ENCODE assay signal across 9 cellular contexts in the genomic region with DNA sequence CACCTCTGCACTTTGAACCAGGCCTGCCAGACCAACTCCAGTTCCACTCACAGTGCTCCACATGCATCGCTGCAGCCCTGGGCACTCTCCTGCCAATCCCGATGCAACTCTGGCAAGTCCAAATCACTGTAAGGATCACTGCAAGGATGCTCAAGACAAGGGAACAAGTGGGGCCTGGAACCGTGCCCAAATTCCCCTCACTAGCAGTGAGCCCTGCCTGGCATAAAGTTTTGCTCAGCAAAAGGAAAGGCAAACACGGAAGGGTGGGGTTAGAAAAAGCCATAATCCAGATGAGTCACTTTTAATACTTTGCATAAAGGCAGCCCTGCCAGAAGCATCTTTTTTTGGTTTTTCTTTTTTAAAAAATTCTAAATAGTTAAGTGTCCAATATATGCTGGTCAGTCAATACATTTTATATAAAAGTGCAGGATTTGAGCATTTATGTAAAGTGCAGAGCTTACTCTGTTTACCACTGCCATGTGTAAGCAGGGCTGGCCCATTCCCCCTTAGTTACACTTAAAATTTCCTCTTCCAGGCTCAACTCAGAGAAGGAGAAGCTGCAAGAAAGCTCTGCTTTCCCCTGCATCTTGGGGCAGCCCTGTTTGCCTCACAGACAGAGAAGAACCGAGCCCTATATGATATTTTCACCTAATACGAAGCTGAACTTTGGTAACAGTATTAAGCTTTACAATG.
DNase-seq lines count a peak whose midpoint lies in the region; ATAC-seq, FAIRE-seq and TF ChIP-seq lines count a peak whose summit lies in the region.
"Had no signal": no experiment of that assay in that cellular context is flagged by ENCODE, and none has a peak within 500 bp of the region (broad histone marks: within the 10 kb centered on the region; RNA-seq: fewer than 3 reads in every experiment).

No MANE protein-coding gene starts in this region.

- H3K4me2 ChIP-seq in SK-N-SH = peak overlapping the region; percentile 60; the same call in 1 of the 2 replicates

- no peak overlapping the region for H3K4me3 Mint-ChIP-seq in stimulated activated memory B cell treated with anti-CD40 and anti-IgM and Interleukin-4, amounts not matched to agents 10 μg/mL and 1 μg/mL and 100 μg/mL, for 72 hours

- DNase-seq in activated CD4-positive, alpha-beta T cell treated with anti-CD3 and anti-CD28 coated beads, Interleukin-2, amount 50 U/mL, for 1 hour = peak; percentile 5
- DNase-seq in activated CD4-positive, alpha-beta T cell treated with anti-CD3 and anti-CD28 coated beads for 1 hour = no peak
- no peak for DNase-seq in SK-N-SH
- peak in 1 of 2 donors; percentile 65 for DNase-seq in foreskin keratinocyte
- DNase-seq in stimulated activated CD8-positive, alpha-beta memory T cell treated with anti-CD3 and anti-CD28 coated beads, Interleukin-4, amount 100 ng/mL, for 48 hours = no peak
- no peak for DNase-seq in D721Med (ENCODE audit: insufficient read length, low spot score)

- no peak for TF ChIP-seq EP300 in SK-N-SH (IDR thresholded peaks at IDR 0.05; ENCODE audit: borderline replicate concordance in 1 of 2, low read depth in 1 of 2, low read length in 1 of 2)

- CTCF ChIA-PET in SK-N-SH (lab: Yijun Ruan, JAX) = interaction anchor here (0.9 to 3.1 kb wide), 2 partner anchors 9 to 61 kb away, joined by 3 to 14 read pairs; no protein-coding TSS in a partner anchor

- no peaks in the 10 kb centered on the region for H3K79me2 ChIP-seq in SK-N-SH (ENCODE audit: insufficient read depth)

- H3K36me3 ChIP-seq in SK-N-SH (replicated peaks in 1 of 2; ENCODE audit: control insufficient read depth in 1 of 2, insufficient read depth in 2 of 2, low read length in 1 of 2) = no peaks in the 10 kb centered on the region
- H3K36me3 ChIP-seq: gastrocnemius medialis had no signal

- peaks cover 35% of the 10 kb centered on the region for H3K4me1 Mint-ChIP-seq in stimulated activated memory B cell treated with anti-CD40 and anti-IgM and Interleukin-4, amounts not matched to agents 10 μg/mL and 1 μg/mL and 100 μg/mL, for 72 hours

- H3K4me1 ChIP-seq in SK-N-SH (ENCODE audit: control insufficient read depth in 1 of 2, insufficient read depth in 2 of 2, low read depth in 1 of 2, low read length in 1 of 2) (peaks cover 31 to 45% of the 10 kb centered on the region in 2 experiments), foreskin keratinocyte (peaks cover 42% of the 10 kb centered on the region)

- no peaks in the 10 kb centered on the region for H3K27me3 ChIP-seq in SK-N-SH (ENCODE audit: insufficient read depth)
- no peaks in the 10 kb centered on the region for H3K27me3 ChIP-seq in foreskin keratinocyte
- H3K27me3 ChIP-seq: gastrocnemius medialis had no signal

- H3K27ac ChIP-seq in SK-N-SH (ENCODE audit: low read depth in 2 of 2, low read length in 1 of 2) (peak overlapping the region in 1 of 2 experiments; percentile 94; a peak in 3 of 4 replicates), foreskin keratinocyte (no peak overlapping the region)
- H3K27ac ChIP-seq: gastrocnemius medialis had no signal

- 42% methylated on average over 5 of the region's 6 CpGs for WGBS in SK-N-SH (ENCODE audit: low lambda C conversion rate)

- no peak overlapping the region for H3K4me3 ChIP-seq in SK-N-SH (ENCODE audit: low read depth in 2 of 2, low read length in 1 of 2)
- H3K4me3 ChIP-seq: gastrocnemius medialis had no signal

- no peak for FAIRE-seq in D721Med (lab: Jason Lieb, UNC)

- H3K9ac ChIP-seq in SK-N-SH = no peak overlapping the region

- H3K27ac Mint-ChIP-seq in stimulated activated memory B cell treated with anti-CD40 and anti-IgM and Interleukin-4, amounts not matched to agents 10 μg/mL and 1 μg/mL and 100 μg/mL, for 72 hours = peak overlapping the region; percentile 34

- H2AFZ ChIP-seq in SK-N-SH (ENCODE audit: low read depth) = no peak overlapping the region; the same call in 1 of the 2 replicates

- H3K27me3 Mint-ChIP-seq in stimulated activated memory B cell treated with anti-CD40 and anti-IgM and Interleukin-4, amounts not matched to agents 10 μg/mL and 1 μg/mL and 100 μg/mL, for 72 hours = no peaks in the 10 kb centered on the region

- ATAC-seq in foreskin keratinocyte (peak; percentile 65), GM19035 (IDR thresholded peaks at IDR 0.05; ENCODE audit: unreplicated experiment) (no peak)
- ATAC-seq in stimulated activated memory B cell treated with anti-CD40 and anti-IgM and Interleukin-4, amounts not matched to agents 10 μg/mL and 1 μg/mL and 100 μg/mL, for 72 hours = peak; percentile 28

- no peaks in the 10 kb centered on the region for H3K36me3 Mint-ChIP-seq in stimulated activated memory B cell treated with anti-CD40 and anti-IgM and Interleukin-4, amounts not matched to agents 10 μg/mL and 1 μg/mL and 100 μg/mL, for 72 hours

- TF ChIP-seq RAD21 in SK-N-SH (IDR thresholded peaks at IDR 0.05; ENCODE audit: low read length) = no peak

- H3K9me3 Mint-ChIP-seq in stimulated activated memory B cell treated with anti-CD40 and anti-IgM and Interleukin-4, amounts not matched to agents 10 μg/mL and 1 μg/mL and 100 μg/mL, for 72 hours = no peaks in the 10 kb centered on the region

- H3K9me2 ChIP-seq in SK-N-SH = no peaks in the 10 kb centered on the region

- TF ChIP-seq CTCF in SK-N-SH (IDR thresholded peaks at IDR 0.05) (no peak), foreskin keratinocyte (conservative IDR thresholded peaks at IDR 0.05) (no peak), D721Med (IDR thresholded peaks at IDR 0.05; ENCODE audit: insufficient read depth, missing control alignments) (no peak)

- peaks cover 24% of the 10 kb centered on the region for H3F3A ChIP-seq in SK-N-SH (replicated peaks; ENCODE audit: insufficient read depth)

- POLR2A ChIA-PET in SK-N-SH (lab: Yijun Ruan, JAX) = no interaction called here

- no peaks in the 10 kb centered on the region for H4K20me1 ChIP-seq in SK-N-SH (ENCODE audit: insufficient read depth)

- H3K9me3 ChIP-seq in SK-N-SH = no peaks in the 10 kb centered on the region
- H3K9me3 ChIP-seq: gastrocnemius medialis had no signal

TF ChIP-seq in SK-N-SH, 30 proteins besides CTCF, POLR2A, EP300 and RAD21:
- TF ChIP-seq USF2 (IDR thresholded peaks at IDR 0.05; ENCODE audit: borderline replicate concordance, low read depth, low read length) = no peak
- peak; percentile 46; the same call in 1 of the 2 replicates for TF ChIP-seq FOSL2 (IDR thresholded peaks at IDR 0.05; ENCODE audit: borderline replicate concordance, low read depth)
- peak; percentile 75 for TF ChIP-seq NFIC (IDR thresholded peaks at IDR 0.05; ENCODE audit: borderline replicate concordance)
- peak; percentile 30; the same call in 1 of the 2 replicates for TF ChIP-seq TCF12 (IDR thresholded peaks at IDR 0.05)
- TF ChIP-seq JUND (IDR thresholded peaks at IDR 0.05) = peak; percentile 56
TF ChIP-seq in SK-N-SH: peak in this region for 4.
